23 cellular contexts compared by ENCODE assay signal in genomic region chr7:44226396-44226753, GRCh38. TPM values are rescaled to one million over a fixed set of nuclear protein-coding genes. Genes with fewer than 3 reads are reported as not detected.
"Had no signal": no experiment of that assay in that cellular context is flagged by ENCODE, and none has a peak within 500 bp of the region (broad histone marks: within the 10 kb centered on the region; RNA-seq: fewer than 3 reads in every experiment).

No MANE protein-coding gene starts in this region.

- H3K4me1 Mint-ChIP-seq: activated naive CD4-positive, alpha-beta T cell treated with anti-CD3 and anti-CD28 coated beads, Interleukin-2, amount 50 U/mL, for 24 hours; memory B cell had no signal

- H3K27me3 ChIP-seq: body of pancreas, cardiac muscle cell, upper lobe of left lung had no signal

- H3K4me3 ChIP-seq: body of pancreas, cardiac muscle cell, sigmoid colon, upper lobe of left lung had no signal

- H3K27ac Mint-ChIP-seq: activated CD8-positive, alpha-beta T cell treated with anti-CD3 and anti-CD28 coated beads, Interleukin-2, amount 10 ng/mL, durations not matched to agents 7 days and 5 days; activated naive CD4-positive, alpha-beta T cell treated with anti-CD3 and anti-CD28 coated beads, Interleukin-2, amount 50 U/mL, for 24 hours; activated T-helper 1 cell treated with anti-CD3 and anti-CD28 coated beads, Interleukin-12 subunit alpha, Interleukin-12 subunit beta, Interleukin-2, Interleukin-4 antibody, amounts not matched to agents 30 ng/mL and 10 ng/mL and 1 ng/mL, durations not matched to agents 14 hours and 24 hours and 36 hours; dendritic cell treated with granulocyte-macrophage colony-stimulating factor and Interleukin-4, amounts not matched to agents 40 ng/mL and 50 ng/mL, for 4 days; memory B cell had no signal

- H3K9ac ChIP-seq: parathyroid adenoma had no signal

- H3K27ac ChIP-seq: body of pancreas, cardiac muscle cell, parathyroid adenoma, sigmoid colon, upper lobe of left lung had no signal

- DNase-seq: activated CD4-positive, alpha-beta T cell treated with anti-CD3 and anti-CD28 coated beads for 1 hour; activated CD4-positive, alpha-beta T cell treated with anti-CD3 and anti-CD28 coated beads, Interleukin-2, amount 50 U/mL, for 1 hour; activated CD8-positive, alpha-beta T cell treated with anti-CD3 and anti-CD28 coated beads, Interleukin-2, amount 10 ng/mL, durations not matched to agents 7 days and 5 days; activated gamma-delta T cell; anterior cingulate cortex; body of pancreas; effector CD4-positive, alpha-beta T cell; erythroblast; foreskin fibroblast; hypothalamus; nucleus accumbens; sigmoid colon; stimulated activated CD4-positive, alpha-beta T cell treated with anti-CD3 and anti-CD28 coated beads, Interleukin-4, amount 100 ng/mL, for 24 hours; stimulated activated naive CD8-positive, alpha-beta T cell treated with anti-CD3 and anti-CD28 coated beads, Interleukin-15, Interleukin-2, amounts not matched to agents 100 U/mL and 50 U/mL, for 24 hours; T-helper 1 cell had no signal

- H3K4me3 Mint-ChIP-seq: activated CD8-positive, alpha-beta T cell treated with anti-CD3 and anti-CD28 coated beads, Interleukin-2, amount 10 ng/mL, durations not matched to agents 7 days and 5 days; activated naive CD4-positive, alpha-beta T cell treated with anti-CD3 and anti-CD28 coated beads, Interleukin-2, amount 50 U/mL, for 24 hours; activated T-helper 1 cell treated with anti-CD3 and anti-CD28 coated beads, Interleukin-12 subunit alpha, Interleukin-12 subunit beta, Interleukin-2, Interleukin-4 antibody, amounts not matched to agents 30 ng/mL and 10 ng/mL and 1 ng/mL, durations not matched to agents 14 hours and 24 hours and 36 hours; dendritic cell treated with granulocyte-macrophage colony-stimulating factor and Interleukin-4, amounts not matched to agents 40 ng/mL and 50 ng/mL, for 4 days; memory B cell; nephron had no signal

- H3K4me1 ChIP-seq: parathyroid adenoma, sigmoid colon, upper lobe of left lung had no signal

- H3K9me3 ChIP-seq: body of pancreas, sigmoid colon, upper lobe of left lung had no signal

- H3K36me3 ChIP-seq: cardiac muscle cell, sigmoid colon, upper lobe of left lung had no signal

- H3K9me3 Mint-ChIP-seq: activated naive CD4-positive, alpha-beta T cell treated with anti-CD3 and anti-CD28 coated beads, Interleukin-2, amount 50 U/mL, for 24 hours; activated T-helper 1 cell treated with anti-CD3 and anti-CD28 coated beads, Interleukin-12 subunit alpha, Interleukin-12 subunit beta, Interleukin-2, Interleukin-4 antibody, amounts not matched to agents 30 ng/mL and 10 ng/mL and 1 ng/mL, durations not matched to agents 14 hours and 24 hours and 36 hours; dendritic cell treated with granulocyte-macrophage colony-stimulating factor and Interleukin-4, amounts not matched to agents 40 ng/mL and 50 ng/mL, for 4 days; memory B cell; nephron had no signal

- H2AFZ ChIP-seq: parathyroid adenoma had no signal

- H3K27me3 Mint-ChIP-seq: activated naive CD4-positive, alpha-beta T cell treated with anti-CD3 and anti-CD28 coated beads, Interleukin-2, amount 50 U/mL, for 24 hours had no signal

- H3K36me3 Mint-ChIP-seq: activated naive CD4-positive, alpha-beta T cell treated with anti-CD3 and anti-CD28 coated beads, Interleukin-2, amount 50 U/mL, for 24 hours; memory B cell had no signal

- ATAC-seq: activated CD8-positive, alpha-beta T cell treated with anti-CD3 and anti-CD28 coated beads, Interleukin-2, amount 10 ng/mL, durations not matched to agents 7 days and 5 days; body of pancreas; stimulated activated naive CD8-positive, alpha-beta T cell treated with anti-CD3 and anti-CD28 coated beads, Interleukin-15, Interleukin-2, amounts not matched to agents 100 U/mL and 50 U/mL, for 24 hours had no signal

RNA-seq across cellular contexts. Expression of gene GCK, which starts 37.1 kb away (rescaled TPM):
- total RNA-seq: activated CD8-positive, alpha-beta T cell treated with anti-CD3 and anti-CD28 coated beads, Interleukin-2, amount 10 ng/mL, durations not matched to agents 7 days and 5 days had no signal
